ENCODE assay signal across 21 cellular contexts in genomic region chr6:53481328-53481727, GRCh38.
DNase-seq lines count a peak whose midpoint lies in the region; ATAC-seq, FAIRE-seq and TF ChIP-seq lines count a peak whose summit lies in the region.
"Had no signal": no experiment of that assay in that cellular context is flagged by ENCODE, and none has a peak within 500 bp of the region (broad histone marks: within the 10 kb centered on the region; RNA-seq: fewer than 3 reads in every experiment).

No MANE protein-coding gene starts in this region.

- peak; percentile 33 for ATAC-seq in activated CD4-positive, alpha-beta T cell treated with anti-CD3 and anti-CD28 coated beads for 36 hours
- ATAC-seq in activated T-helper 17 cell treated with anti-CD3 and anti-CD28 coated beads, Interleukin-2, amount 50 U/mL, for 72 hours (replicated peaks): peak; percentile 82
- ATAC-seq: HepG2, Panc1 had no signal

- intact Hi-C loops in activated CD4-positive, alpha-beta T cell treated with anti-CD3 and anti-CD28 coated beads for 36 hours (cut with DNase I, micrococcal nuclease): loop anchor here (5.0 to 10.0 kb wide), 3 partner anchors 39 to 757 kb away; no protein-coding TSS in a partner anchor
- intact Hi-C loops in uterus (cut with DNase I; ENCODE audit: low total_unique reads): loop anchor here (5.0 kb wide), 1 partner anchor 309 kb away; no protein-coding TSS in a partner anchor

- POLR2A ChIA-PET in activated CD4-positive, alpha-beta T cell treated with anti-CD3 and anti-CD28 coated beads for 36 hours (lab: Charles Lee): no interaction called here

- H3K4me3 Mint-ChIP-seq in activated CD4-positive, alpha-beta T cell treated with anti-CD3 and anti-CD28 coated beads for 36 hours: no peak overlapping the region
- peak overlapping the region; percentile 6 for H3K4me3 Mint-ChIP-seq in activated T-helper 17 cell treated with anti-CD3 and anti-CD28 coated beads, Interleukin-2, amount 50 U/mL, for 72 hours
- H3K4me3 Mint-ChIP-seq: HFFc6 had no signal

- H3K27ac ChIP-seq in subcutaneous abdominal adipose tissue (ENCODE audit: low read depth, low read length): peak overlapping the region; percentile 95
- H3K27ac ChIP-seq in uterus: no peak overlapping the region

- H3K36me3 Mint-ChIP-seq in activated CD4-positive, alpha-beta T cell treated with anti-CD3 and anti-CD28 coated beads for 36 hours (ENCODE audit: low read depth): no peaks in the 10 kb centered on the region
- H3K36me3 Mint-ChIP-seq in activated T-helper 17 cell treated with anti-CD3 and anti-CD28 coated beads, Interleukin-2, amount 50 U/mL, for 72 hours (ENCODE audit: low read depth): no peaks in the 10 kb centered on the region

- no peaks in the 10 kb centered on the region for H3K27me3 ChIP-seq in subcutaneous abdominal adipose tissue (ENCODE audit: control insufficient read depth in 5 of 5, insufficient read depth in 4 of 5, low read length in 5 of 5)
- no peaks in the 10 kb centered on the region for H3K27me3 ChIP-seq in uterus
- H3K27me3 ChIP-seq: BE2C had no signal

- CTCF ChIA-PET in activated CD4-positive, alpha-beta T cell treated with anti-CD3 and anti-CD28 coated beads for 36 hours (lab: Charles Lee): interaction anchor here (0.6 to 1.1 kb wide), 3 partner anchors 43 to 199 kb away, joined by 3 read pairs; no protein-coding TSS in a partner anchor

- TF ChIP-seq POLR2A in GM12892 (IDR thresholded peaks at IDR 0.05; ENCODE audit: low read depth, low read length): no peak
- no peak for TF ChIP-seq POLR2A in uterus (IDR thresholded peaks at IDR 0.05)

- H3K9me3 Mint-ChIP-seq in activated CD4-positive, alpha-beta T cell treated with anti-CD3 and anti-CD28 coated beads for 36 hours (ENCODE audit: low read depth): no peaks in the 10 kb centered on the region
- H3K9me3 Mint-ChIP-seq in activated T-helper 17 cell treated with anti-CD3 and anti-CD28 coated beads, Interleukin-2, amount 50 U/mL, for 72 hours: no peaks in the 10 kb centered on the region
- H3K9me3 Mint-ChIP-seq: HFFc6 had no signal

- no peak for DNase-seq in activated CD4-positive, alpha-beta T cell treated with anti-CD3 and anti-CD28 coated beads for 36 hours
- no peak for DNase-seq in activated CD4-positive, alpha-beta T cell treated with anti-CD3 and anti-CD28 coated beads, Interleukin-2, amount 50 U/mL, for 1 hour
- DNase-seq in GM12892 (ENCODE audit: insufficient read length) (no peak), uterus (no peak), NCI-H1048 (lab: John Stamatoyannopoulos, UW) (no peak)
- DNase-seq: BE2C, HFFc6, KG1, MV-4-11, NCI-H1417, NCI-H187, NCI-H2107, NCI-H2227 treated with DMSO at 0.1 percent for 48 hours, NCI-H510A treated with DMSO at 0.1 percent for 48 hours, NCI-H82 had no signal

- no peaks in the 10 kb centered on the region for H3K9me3 ChIP-seq in subcutaneous abdominal adipose tissue (ENCODE audit: control insufficient read depth in 5 of 5, low read length in 5 of 5)
- H3K9me3 ChIP-seq in uterus: no peaks in the 10 kb centered on the region
- H3K9me3 ChIP-seq: BE2C had no signal

- H3K4me3 ChIP-seq in subcutaneous abdominal adipose tissue (ENCODE audit: low read depth in 1 of 5, low read length in 5 of 5) (no peak overlapping the region), uterus (no peak overlapping the region)

- H3K4me1 ChIP-seq in subcutaneous abdominal adipose tissue (ENCODE audit: control insufficient read depth in 5 of 5, insufficient read depth in 5 of 5, low read length in 5 of 5) (peaks cover 7 to 36% (median 33%) of the 10 kb centered on the region in 5 donors), uterus (no peaks in the 10 kb centered on the region)

- H3K27ac Mint-ChIP-seq in activated CD4-positive, alpha-beta T cell treated with anti-CD3 and anti-CD28 coated beads for 36 hours: no peak overlapping the region
- H3K27ac Mint-ChIP-seq in activated T-helper 17 cell treated with anti-CD3 and anti-CD28 coated beads, Interleukin-2, amount 50 U/mL, for 72 hours: peak overlapping the region; percentile 12
- H3K27ac Mint-ChIP-seq: HFFc6 had no signal

- H3K4me1 Mint-ChIP-seq in activated CD4-positive, alpha-beta T cell treated with anti-CD3 and anti-CD28 coated beads for 36 hours: peaks cover 11% of the 10 kb centered on the region
- H3K4me1 Mint-ChIP-seq in activated T-helper 17 cell treated with anti-CD3 and anti-CD28 coated beads, Interleukin-2, amount 50 U/mL, for 72 hours: peaks cover 18% of the 10 kb centered on the region

- TF ChIP-seq CTCF in uterus (IDR thresholded peaks at IDR 0.05): no peak

- peaks cover 13% of the 10 kb centered on the region for H3K27me3 Mint-ChIP-seq in activated CD4-positive, alpha-beta T cell treated with anti-CD3 and anti-CD28 coated beads for 36 hours
- H3K27me3 Mint-ChIP-seq in activated T-helper 17 cell treated with anti-CD3 and anti-CD28 coated beads, Interleukin-2, amount 50 U/mL, for 72 hours: peaks cover 4% of the 10 kb centered on the region

- FAIRE-seq in GM12892 (lab: Jason Lieb, UNC): peak; percentile 74
- FAIRE-seq: D721Med, H54, HepG2 had no signal

- no peaks in the 10 kb centered on the region for H3K36me3 ChIP-seq in subcutaneous abdominal adipose tissue (ENCODE audit: control insufficient read depth in 5 of 5, insufficient read depth in 5 of 5, low read length in 5 of 5)
- H3K36me3 ChIP-seq in uterus: no peaks in the 10 kb centered on the region
- H3K36me3 ChIP-seq: BE2C had no signal

- H3K9ac ChIP-seq in subcutaneous abdominal adipose tissue (ENCODE audit: low read length in 5 of 5): no peak overlapping the region
